ENCODE assay signal across 22 cellular contexts in genomic region chr5:137279631-137280236, GRCh38.
DNase-seq lines count a peak whose midpoint lies in the region.
"Had no signal": no experiment of that assay in that cellular context is flagged by ENCODE, and none has a peak within 500 bp of the region (broad histone marks: within the 10 kb centered on the region; RNA-seq: fewer than 3 reads in every experiment).

No MANE protein-coding gene starts in this region.

- DNase-seq in DMS153 (lab: John Stamatoyannopoulos, UW): peak; percentile 21
- peak; percentile 86 for DNase-seq in NCI-H146 (lab: John Stamatoyannopoulos, UW)
- peak; percentile 90 for DNase-seq in NCI-H345 treated with DMSO at 0.1 percent for 48 hours (lab: John Stamatoyannopoulos, UW; ENCODE audit: unreplicated experiment)
- peak; percentile 47 for DNase-seq in kidney tubule cell (ENCODE audit: low spot score)
- no peak for DNase-seq in medulla oblongata (ENCODE audit: extremely low spot score)
- DNase-seq in GOT3 (lab: John Stamatoyannopoulos, UW): no peak
- no peak for DNase-seq in NCI-H226
- DNase-seq: activated CD4-positive, alpha-beta T cell treated with anti-CD3 and anti-CD28 coated beads for 1 hour; activated CD8-positive, alpha-beta T cell treated with anti-CD3 and anti-CD28 coated beads for 36 hours; amygdala; Caco-2; DMS79 treated with DMSO at 0.1 percent for 48 hours; effector memory CD4-positive, alpha-beta T cell; erythroblast; foreskin melanocyte; H7; left colon; NCI-H1048; NCI-H510A; stimulated activated naive B cell treated with anti-CD40 and anti-IgM and Interleukin-4, amounts not matched to agents 10 μg/mL and 1 μg/mL and 100 μg/mL, for 72 hours; T-cell; upper lobe of left lung had no signal

Comparison
In these comparisons a context has a peak if more than half of its experiments do, and no peak if none do; other contexts are left out.
1. DNase-seq: peak in DMS153 (single experiment), NCI-H146 (single experiment), NCI-H345 treated with DMSO at 0.1 percent for 48 hours (single experiment) and kidney tubule cell (single experiment); none in medulla oblongata (single experiment), GOT3 (single experiment) and NCI-H226 (single experiment).